Comparison of ENCODE assay signal across 1 cellular context in genomic region chr10:27504007-27504890, GRCh38.
TF ChIP-seq lines count a peak whose summit lies in the region.

TSS of gene RAB18 (plus strand) at chr10:27504304. CDS start at chr10:27504370, 66 bp downstream.

TF ChIP-seq in HEK293, 187 proteins besides CTCF, POLR2A, EP300 and RAD21 (continued from another document):
- TF ChIP-seq PATZ1 (tag by site-specific recombination; IDR thresholded peaks at IDR 0.05) (peak; percentile 59; the same call in 1 of the 2 replicates), ZNF10 (tag by site-specific recombination; IDR thresholded peaks at IDR 0.05) (0 out of 2 replicates have a peak, but pooled peaks have one; percentile 6), ZNF23 (tag by site-specific recombination; IDR thresholded peaks at IDR 0.05; ENCODE audit: borderline replicate concordance) (no peak), MZF1 (tag by site-specific recombination; IDR thresholded peaks at IDR 0.05; ENCODE audit: borderline replicate concordance) (peak; percentile 69), ZFP69B (tag by site-specific recombination; IDR thresholded peaks at IDR 0.05) (0 out of 2 replicates have a peak, but pooled peaks have one; percentile 13), SETDB1 (IDR thresholded peaks at IDR 0.05; ENCODE audit: insufficient read length, low read length) (no peak), ZNF701 (tag by site-specific recombination; IDR thresholded peaks at IDR 0.05) (no peak), ZNF112 (tag by site-specific recombination; IDR thresholded peaks at IDR 0.05) (no peak), KLF16 (tag by site-specific recombination; IDR thresholded peaks at IDR 0.05) (0 out of 2 replicates have a peak, but pooled peaks have one; percentile 83), YY2 (tag by site-specific recombination; IDR thresholded peaks at IDR 0.05) (no peak), REPIN1 (tag by site-specific recombination; IDR thresholded peaks at IDR 0.05; ENCODE audit: low read depth) (0 out of 2 replicates have a peak, but pooled peaks have one; percentile 22), ZNF843 (tag by site-specific recombination; IDR thresholded peaks at IDR 0.05) (peak; percentile 59), GLIS2 (tag by site-specific recombination; IDR thresholded peaks at IDR 0.05) (peak; percentile 61), REST (tag by site-specific recombination; IDR thresholded peaks at IDR 0.05) (peak; percentile 32; the same call in 1 of the 2 replicates), ZNF561 (tag by site-specific recombination; IDR thresholded peaks at IDR 0.05; ENCODE audit: borderline replicate concordance) (peak; percentile 60; the same call in 1 of the 2 replicates), ZXDB (tag by site-specific recombination; IDR thresholded peaks at IDR 0.05) (peak; percentile 91), FEZF1 (tag by site-specific recombination; IDR thresholded peaks at IDR 0.05) (no peak), ZNF830 (tag by site-specific recombination; IDR thresholded peaks at IDR 0.05; ENCODE audit: low read depth) (no peak), ZSCAN23 (tag by site-specific recombination; IDR thresholded peaks at IDR 0.05) (no peak), GFI1B (tag by site-specific recombination; IDR thresholded peaks at IDR 0.05) (no peak), ZNF610 (tag by site-specific recombination; IDR thresholded peaks at IDR 0.05; ENCODE audit: borderline replicate concordance) (peak; percentile 98), ZFP37 (tag by site-specific recombination; IDR thresholded peaks at IDR 0.05) (peak; percentile 82), KLF17 (tag by site-specific recombination; IDR thresholded peaks at IDR 0.05) (peak; percentile 68; the same call in 1 of the 2 replicates), ZNF600 (tag by site-specific recombination; IDR thresholded peaks at IDR 0.05) (peak; percentile 92), GLI4 (tag by site-specific recombination; IDR thresholded peaks at IDR 0.05) (peak; percentile 54; the same call in 1 of the 2 replicates), ZNF24 (tag by site-specific recombination; IDR thresholded peaks at IDR 0.05) (no peak; the same call in 1 of the 2 replicates), KLF9 (tag by site-specific recombination; IDR thresholded peaks at IDR 0.05; ENCODE audit: low read depth) (peak; percentile 32; the same call in 1 of the 2 replicates), ZBTB21 (tag by site-specific recombination; IDR thresholded peaks at IDR 0.05) (no peak)
- TF ChIP-seq, protein P1, sequence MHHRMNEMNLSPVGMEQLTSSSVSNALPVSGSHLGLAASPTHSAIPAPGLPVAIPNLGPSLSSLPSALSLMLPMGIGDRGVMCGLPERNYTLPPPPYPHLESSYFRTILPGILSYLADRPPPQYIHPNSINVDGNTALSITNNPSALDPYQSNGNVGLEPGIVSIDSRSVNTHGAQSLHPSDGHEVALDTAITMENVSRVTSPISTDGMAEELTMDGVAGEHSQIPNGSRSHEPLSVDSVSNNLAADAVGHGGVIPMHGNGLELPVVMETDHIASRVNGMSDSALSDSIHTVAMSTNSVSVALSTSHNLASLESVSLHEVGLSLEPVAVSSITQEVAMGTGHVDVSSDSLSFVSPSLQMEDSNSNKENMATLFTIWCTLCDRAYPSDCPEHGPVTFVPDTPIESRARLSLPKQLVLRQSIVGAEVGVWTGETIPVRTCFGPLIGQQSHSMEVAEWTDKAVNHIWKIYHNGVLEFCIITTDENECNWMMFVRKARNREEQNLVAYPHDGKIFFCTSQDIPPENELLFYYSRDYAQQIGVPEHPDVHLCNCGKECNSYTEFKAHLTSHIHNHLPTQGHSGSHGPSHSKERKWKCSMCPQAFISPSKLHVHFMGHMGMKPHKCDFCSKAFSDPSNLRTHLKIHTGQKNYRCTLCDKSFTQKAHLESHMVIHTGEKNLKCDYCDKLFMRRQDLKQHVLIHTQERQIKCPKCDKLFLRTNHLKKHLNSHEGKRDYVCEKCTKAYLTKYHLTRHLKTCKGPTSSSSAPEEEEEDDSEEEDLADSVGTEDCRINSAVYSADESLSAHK (tag by site-specific recombination; IDR thresholded peaks at IDR 0.05) = 0 out of 2 replicates have a peak, but pooled peaks have one; percentile 14
- TF ChIP-seq, protein P2, sequence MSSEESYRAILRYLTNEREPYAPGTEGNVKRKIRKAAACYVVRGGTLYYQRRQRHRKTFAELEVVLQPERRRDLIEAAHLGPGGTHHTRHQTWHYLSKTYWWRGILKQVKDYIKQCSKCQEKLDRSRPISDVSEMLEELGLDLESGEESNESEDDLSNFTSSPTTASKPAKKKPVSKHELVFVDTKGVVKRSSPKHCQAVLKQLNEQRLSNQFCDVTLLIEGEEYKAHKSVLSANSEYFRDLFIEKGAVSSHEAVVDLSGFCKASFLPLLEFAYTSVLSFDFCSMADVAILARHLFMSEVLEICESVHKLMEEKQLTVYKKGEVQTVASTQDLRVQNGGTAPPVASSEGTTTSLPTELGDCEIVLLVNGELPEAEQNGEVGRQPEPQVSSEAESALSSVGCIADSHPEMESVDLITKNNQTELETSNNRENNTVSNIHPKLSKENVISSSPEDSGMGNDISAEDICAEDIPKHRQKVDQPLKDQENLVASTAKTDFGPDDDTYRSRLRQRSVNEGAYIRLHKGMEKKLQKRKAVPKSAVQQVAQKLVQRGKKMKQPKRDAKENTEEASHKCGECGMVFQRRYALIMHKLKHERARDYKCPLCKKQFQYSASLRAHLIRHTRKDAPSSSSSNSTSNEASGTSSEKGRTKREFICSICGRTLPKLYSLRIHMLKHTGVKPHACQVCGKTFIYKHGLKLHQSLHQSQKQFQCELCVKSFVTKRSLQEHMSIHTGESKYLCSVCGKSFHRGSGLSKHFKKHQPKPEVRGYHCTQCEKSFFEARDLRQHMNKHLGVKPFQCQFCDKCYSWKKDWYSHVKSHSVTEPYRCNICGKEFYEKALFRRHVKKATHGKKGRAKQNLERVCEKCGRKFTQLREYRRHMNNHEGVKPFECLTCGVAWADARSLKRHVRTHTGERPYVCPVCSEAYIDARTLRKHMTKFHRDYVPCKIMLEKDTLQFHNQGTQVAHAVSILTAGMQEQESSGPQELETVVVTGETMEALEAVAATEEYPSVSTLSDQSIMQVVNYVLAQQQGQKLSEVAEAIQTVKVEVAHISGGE (tag by site-specific recombination; conservative IDR thresholded peaks at IDR 0.05; ENCODE audit: low read depth) = peak; percentile 99
- TF ChIP-seq, protein P3, sequence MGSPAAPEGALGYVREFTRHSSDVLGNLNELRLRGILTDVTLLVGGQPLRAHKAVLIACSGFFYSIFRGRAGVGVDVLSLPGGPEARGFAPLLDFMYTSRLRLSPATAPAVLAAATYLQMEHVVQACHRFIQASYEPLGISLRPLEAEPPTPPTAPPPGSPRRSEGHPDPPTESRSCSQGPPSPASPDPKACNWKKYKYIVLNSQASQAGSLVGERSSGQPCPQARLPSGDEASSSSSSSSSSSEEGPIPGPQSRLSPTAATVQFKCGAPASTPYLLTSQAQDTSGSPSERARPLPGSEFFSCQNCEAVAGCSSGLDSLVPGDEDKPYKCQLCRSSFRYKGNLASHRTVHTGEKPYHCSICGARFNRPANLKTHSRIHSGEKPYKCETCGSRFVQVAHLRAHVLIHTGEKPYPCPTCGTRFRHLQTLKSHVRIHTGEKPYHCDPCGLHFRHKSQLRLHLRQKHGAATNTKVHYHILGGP (tag by site-specific recombination; IDR thresholded peaks at IDR 0.05) = no peak
